In the genomic region with DNA sequence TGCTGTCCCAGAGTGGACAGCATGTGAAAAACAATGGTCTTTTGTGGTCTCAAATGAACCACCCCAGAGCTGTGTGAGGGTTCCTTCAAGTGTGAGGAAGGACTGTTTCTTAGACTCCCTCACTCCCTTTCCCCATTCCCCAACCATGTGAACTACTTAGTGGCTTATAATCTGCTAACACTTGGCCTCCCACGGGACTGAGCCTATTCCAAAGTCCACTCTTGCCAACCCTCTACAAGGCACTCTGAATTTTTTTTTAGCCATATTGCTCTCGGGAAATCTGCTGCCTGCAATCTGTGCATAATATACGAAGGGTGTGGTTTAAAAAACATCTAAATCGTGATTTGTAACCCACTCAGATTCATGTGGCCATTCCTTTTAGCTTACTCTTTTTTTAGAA, we compare ENCODE assay signal across 19 cellular contexts. TPM values are rescaled to one million over a fixed set of nuclear protein-coding genes. Genes with fewer than 3 reads are reported as not detected.
"Had no signal": no experiment of that assay in that cellular context is flagged by ENCODE, and none has a peak within 500 bp of the region (broad histone marks: within the 10 kb centered on the region; RNA-seq: fewer than 3 reads in every experiment).

No MANE protein-coding gene starts in this region.

- ATAC-seq: activated naive CD8-positive, alpha-beta T cell treated with anti-CD3 and anti-CD28 coated beads, Interleukin-2, amount 50 U/mL, for 24 hours; esophagus mucosa; heart left ventricle; mucosa of descending colon; natural killer cell; stimulated activated naive CD8-positive, alpha-beta T cell treated with anti-CD3 and anti-CD28 coated beads, Interleukin-15, amount 100 ng/mL, for 72 hours; T-cell had no signal

- H3K36me3 ChIP-seq: heart left ventricle had no signal

- DNase-seq: activated CD4-positive, alpha-beta T cell treated with anti-CD3 and anti-CD28 coated beads for 48 hours; activated naive CD4-positive, alpha-beta T cell treated with Interleukin-2 at 50 U/mL for 16 hours; activated naive CD8-positive, alpha-beta T cell treated with anti-CD3 and anti-CD28 coated beads, Interleukin-2, amount 50 U/mL, for 24 hours; cortex of kidney; heart left ventricle; mammary epithelial cell; mucosa of descending colon; natural killer cell; occipital lobe; stimulated activated CD4-positive, alpha-beta T cell treated with anti-CD3 and anti-CD28 coated beads, Interleukin-15, amount 100 ng/mL, for 24 hours; stimulated activated CD4-positive, alpha-beta T cell treated with anti-CD3 and anti-CD28 coated beads, Interleukin-4, amount 100 ng/mL, for 24 hours; stimulated activated naive CD8-positive, alpha-beta T cell treated with anti-CD3 and anti-CD28 coated beads, Interleukin-15, amount 100 ng/mL, for 72 hours; T-cell; T1000 had no signal

- H3K4me3 Mint-ChIP-seq: activated naive CD8-positive, alpha-beta T cell treated with anti-CD3 and anti-CD28 coated beads, Interleukin-2, amount 50 U/mL, for 24 hours; natural killer cell; stimulated activated naive CD8-positive, alpha-beta T cell treated with anti-CD3 and anti-CD28 coated beads, Interleukin-15, amount 100 ng/mL, for 72 hours; T-cell had no signal

- H3K9me3 ChIP-seq: heart left ventricle, mucosa of descending colon had no signal

- H3K9me3 Mint-ChIP-seq: activated naive CD8-positive, alpha-beta T cell treated with anti-CD3 and anti-CD28 coated beads, Interleukin-2, amount 50 U/mL, for 24 hours; natural killer cell; stimulated activated naive CD8-positive, alpha-beta T cell treated with anti-CD3 and anti-CD28 coated beads, Interleukin-15, amount 100 ng/mL, for 72 hours; T-cell had no signal

- H3K27ac ChIP-seq: heart left ventricle, VCaP had no signal

- H3K36me3 Mint-ChIP-seq: natural killer cell, T-cell had no signal

- H3K27ac Mint-ChIP-seq: activated naive CD8-positive, alpha-beta T cell treated with anti-CD3 and anti-CD28 coated beads, Interleukin-2, amount 50 U/mL, for 24 hours; natural killer cell; stimulated activated naive CD8-positive, alpha-beta T cell treated with anti-CD3 and anti-CD28 coated beads, Interleukin-15, amount 100 ng/mL, for 72 hours; T-cell had no signal

- H3K4me3 ChIP-seq: heart left ventricle, mucosa of descending colon had no signal

RNA-seq across cellular contexts. Expression of gene SVOP, which starts 2.6 kb away (rescaled TPM):
- total RNA-seq: astrocyte, esophagus mucosa, fibroblast of villous mesenchyme, natural killer cell, pulmonary artery endothelial cell, T-cell had no signal
- polyA plus RNA-seq: mammary epithelial cell had no signal
